ENCODE assay signal across 1 cellular context in the genomic region with DNA sequence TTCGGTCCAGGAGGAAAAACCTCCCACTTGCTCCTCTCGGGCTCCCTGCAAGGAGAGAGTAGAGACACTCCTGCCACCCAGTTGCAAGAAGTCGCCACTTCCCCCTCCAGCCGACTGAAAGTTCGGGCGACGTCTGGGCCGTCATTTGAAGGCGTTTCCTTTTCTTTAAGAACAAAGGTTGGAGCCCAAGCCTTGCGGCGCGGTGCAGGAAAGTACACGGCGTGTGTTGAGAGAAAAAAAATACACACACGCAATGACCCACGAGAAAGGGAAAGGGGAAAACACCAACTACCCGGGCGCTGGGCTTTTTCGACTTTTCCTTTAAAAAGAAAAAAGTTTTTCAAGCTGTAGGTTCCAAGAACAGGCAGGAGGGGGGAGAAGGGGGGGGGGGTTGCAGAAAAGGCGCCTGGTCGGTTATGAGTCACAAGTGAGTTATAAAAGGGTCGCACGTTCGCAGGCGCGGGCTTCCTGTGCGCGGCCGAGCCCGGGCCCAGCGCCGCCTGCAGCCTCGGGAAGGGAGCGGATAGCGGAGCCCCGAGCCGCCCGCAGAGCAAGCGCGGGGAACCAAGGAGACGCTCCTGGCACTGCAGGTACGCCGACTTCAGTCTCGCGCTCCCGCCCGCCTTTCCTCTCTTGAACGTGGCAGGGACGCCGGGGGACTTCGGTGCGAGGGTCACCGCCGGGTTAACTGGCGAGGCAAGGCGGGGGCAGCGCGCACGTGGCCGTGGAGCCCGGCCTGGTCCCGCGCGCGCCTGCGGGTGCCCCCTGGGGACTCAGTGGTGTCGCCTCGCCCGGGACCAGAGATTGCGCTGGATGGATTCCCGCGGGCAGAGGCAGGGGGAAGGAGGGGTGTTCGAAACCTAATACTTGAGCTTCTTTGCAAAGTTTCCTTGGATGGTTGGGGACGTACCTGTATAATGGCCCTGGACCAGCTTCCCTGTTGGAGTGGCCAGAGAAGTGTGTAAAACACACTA.
TF ChIP-seq lines count a peak whose summit lies in the region.

No MANE protein-coding gene starts in this region.

TF ChIP-seq in WTC11, 78 proteins besides CTCF, POLR2A, EP300 and RAD21 (continued from another document):
- TF ChIP-seq, protein P1, sequence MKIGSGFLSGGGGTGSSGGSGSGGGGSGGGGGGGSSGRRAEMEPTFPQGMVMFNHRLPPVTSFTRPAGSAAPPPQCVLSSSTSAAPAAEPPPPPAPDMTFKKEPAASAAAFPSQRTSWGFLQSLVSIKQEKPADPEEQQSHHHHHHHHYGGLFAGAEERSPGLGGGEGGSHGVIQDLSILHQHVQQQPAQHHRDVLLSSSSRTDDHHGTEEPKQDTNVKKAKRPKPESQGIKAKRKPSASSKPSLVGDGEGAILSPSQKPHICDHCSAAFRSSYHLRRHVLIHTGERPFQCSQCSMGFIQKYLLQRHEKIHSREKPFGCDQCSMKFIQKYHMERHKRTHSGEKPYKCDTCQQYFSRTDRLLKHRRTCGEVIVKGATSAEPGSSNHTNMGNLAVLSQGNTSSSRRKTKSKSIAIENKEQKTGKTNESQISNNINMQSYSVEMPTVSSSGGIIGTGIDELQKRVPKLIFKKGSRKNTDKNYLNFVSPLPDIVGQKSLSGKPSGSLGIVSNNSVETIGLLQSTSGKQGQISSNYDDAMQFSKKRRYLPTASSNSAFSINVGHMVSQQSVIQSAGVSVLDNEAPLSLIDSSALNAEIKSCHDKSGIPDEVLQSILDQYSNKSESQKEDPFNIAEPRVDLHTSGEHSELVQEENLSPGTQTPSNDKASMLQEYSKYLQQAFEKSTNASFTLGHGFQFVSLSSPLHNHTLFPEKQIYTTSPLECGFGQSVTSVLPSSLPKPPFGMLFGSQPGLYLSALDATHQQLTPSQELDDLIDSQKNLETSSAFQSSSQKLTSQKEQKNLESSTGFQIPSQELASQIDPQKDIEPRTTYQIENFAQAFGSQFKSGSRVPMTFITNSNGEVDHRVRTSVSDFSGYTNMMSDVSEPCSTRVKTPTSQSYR (CRISPR knock-in tag; IDR thresholded peaks at IDR 0.05) = no peak
